12 cellular contexts compared by ENCODE assay signal in genomic region chr12:114799574-114800487, GRCh38.
DNase-seq lines count a peak whose midpoint lies in the region; ATAC-seq, FAIRE-seq and TF ChIP-seq lines count a peak whose summit lies in the region.
"Had no signal": no experiment of that assay in that cellular context is flagged by ENCODE, and none has a peak within 500 bp of the region (broad histone marks: within the 10 kb centered on the region; RNA-seq: fewer than 3 reads in every experiment).

No MANE protein-coding gene starts in this region.

- in situ Hi-C loops in HepG2 (cut with HindIII; ENCODE audit: extremely low pct_ligation_motif_present, low pct_unique_long_range_greater_than_20kb), result no loop called here
- in situ Hi-C loops in transverse colon (cut with MboI; ENCODE audit: low pct_ligation_motif_present in 1 of 4, low pct_unique_long_range_greater_than_20kb in 1 of 4, low sequenced_read_pairs in 3 of 4), result no loop called here

- H3K4me1 ChIP-seq in HEK293 (ENCODE audit: control insufficient read depth, insufficient read depth, low read length) (no peaks in the 10 kb centered on the region), HepG2 (ENCODE audit: insufficient read depth, low read length) (peaks cover 46% of the 10 kb centered on the region), transverse colon (peaks cover 0 to 4% (median 0%) of the 10 kb centered on the region in 4 donors)
- H3K4me1 ChIP-seq: ascending aorta had no signal

- TF ChIP-seq EP300 in HepG2 (IDR thresholded peaks at IDR 0.05; ENCODE audit: low read depth in 2 of 2, low read length in 2 of 2) (peak; percentile 91 to 98), HepG2 (CRISPR knock-in tag; IDR thresholded peaks at IDR 0.05; ENCODE audit: borderline replicate concordance) (peak; percentile 100), transverse colon (IDR thresholded peaks at IDR 0.05; ENCODE audit: low read depth) (no peak)

- H3K9ac ChIP-seq in HepG2 (ENCODE audit: insufficient read depth, low read depth, low read length), result peak overlapping the region; percentile 58

- TF ChIP-seq POLR2A in HepG2 (IDR thresholded peaks at IDR 0.05; ENCODE audit: insufficient read depth in 1 of 2, low read depth in 2 of 2, low read length in 2 of 2) (peak; percentile 66 to 67), transverse colon (IDR thresholded peaks at IDR 0.05) (no peak)

- peak; percentile 97 for FAIRE-seq in HepG2 (lab: Jason Lieb, UNC)

- H3K27me3 ChIP-seq in HepG2 (ENCODE audit: control insufficient read depth in 1 of 2, insufficient read depth in 2 of 2, low read length in 2 of 2) (no peaks in the 10 kb centered on the region), transverse colon (no peaks in the 10 kb centered on the region)
- H3K27me3 ChIP-seq: ascending aorta, neutrophil had no signal

- intact Hi-C loops in HepG2 (cut with micrococcal nuclease; ENCODE audit: unreplicated experiment), result loop anchor here (1.0 to 10.0 kb wide), 4 partner anchors 55 to 595 kb away; partner anchors contain the start of gene TBX3
- intact Hi-C loops in transverse colon (cut with DNase I; ENCODE audit: low total_unique reads), result no loop called here

- no peaks in the 10 kb centered on the region for H3K36me3 ChIP-seq in HEK293 (ENCODE audit: control insufficient read depth in 2 of 2, insufficient read depth in 1 of 2, low read length in 2 of 2)
- H3K36me3 ChIP-seq in HepG2 (replicated peaks in 1 of 2; ENCODE audit: control insufficient read depth in 1 of 2, insufficient read depth in 2 of 2, low read length in 2 of 2), result no peaks in the 10 kb centered on the region
- no peaks in the 10 kb centered on the region for H3K36me3 ChIP-seq in transverse colon
- H3K36me3 ChIP-seq: ascending aorta, neutrophil had no signal

- H3K4me2 ChIP-seq in HepG2 (ENCODE audit: low read depth, low read length), result peak overlapping the region; percentile 57

- BruUV-seq in HepG2 (replicated peaks; lab: Mats Ljungman, UMichigan), result TSS peak; percentile 67

- no peak overlapping the region for H3K27ac ChIP-seq in HEK293 (ENCODE audit: extremely low read depth, low read depth, low read length)
- H3K27ac ChIP-seq in cingulate gyrus (ENCODE audit: low read depth, low read length), result peak overlapping the region; percentile 10
- H3K27ac ChIP-seq in HepG2 (ENCODE audit: extremely low read length, insufficient read depth, low read length), result peak overlapping the region; percentile 85
- no peak overlapping the region for H3K27ac ChIP-seq in transverse colon
- H3K27ac ChIP-seq: ascending aorta, neutrophil had no signal

- peak; percentile 99 for ATAC-seq in HepG2

- no peaks in the 10 kb centered on the region for H3K79me2 ChIP-seq in HepG2 (ENCODE audit: insufficient read depth, low read length)

- DNase-seq in HepG2 (ENCODE audit: low spot score) (peak; percentile 100), transverse colon (peak; percentile 15), SW 1271 (lab: John Stamatoyannopoulos, UW) (no peak), cerebellar cortex (ENCODE audit: low spot score) (no peak), globus pallidus (ENCODE audit: low spot score) (no peak)
- DNase-seq in activated effector memory CD4-positive, alpha-beta T cell treated with Interleukin-2 at 50 U/mL for 16 hours, result no peak
- DNase-seq: activated CD4-positive, CD25-positive, alpha-beta regulatory T cell treated with anti-CD3 and anti-CD28 coated beads, Interleukin-2, amount 50 U/mL, for 72 hours; NCI-H1048 had no signal

- 24% methylated on average over 14 of the region's 16 CpGs for WGBS in HepG2 (ENCODE audit: low lambda C conversion rate)
- 50 to 66% methylated on average over 6 to 16 of the region's 16 CpGs for WGBS in transverse colon (ENCODE audit: low coverage in 1 of 2), 2 donors

- POLR2A ChIA-PET in HEK293 (lab: Yijun Ruan, JAX) (interaction anchor here (1.3 kb wide), 1 partner anchor 115 kb away, joined by 3 read pairs; the partner anchor contains the start of gene TBX3), HepG2 (lab: Yijun Ruan, JAX) (interaction anchor here (0.6 to 4.2 kb wide), 21 partner anchors 10 to 623 kb away, joined by 3 to 72 read pairs (median 7); partner anchors contain the start of gene TBX3)

- no peaks in the 10 kb centered on the region for H4K20me1 ChIP-seq in HepG2 (ENCODE audit: insufficient read depth, low read length)

- H3K4me3 ChIP-seq in HEK293 (ENCODE audit: low read depth, low read length) (no peak overlapping the region), HepG2 (replicated peaks in 1 of 3; ENCODE audit: insufficient read depth in 1 of 3, low read depth in 2 of 3, low read length in 3 of 3) (no peak overlapping the region), transverse colon (no peak overlapping the region)
- H3K4me3 ChIP-seq: ascending aorta had no signal

- TF ChIP-seq RAD21 in HepG2 (CRISPR knock-in tag; IDR thresholded peaks at IDR 0.05), result peak; percentile 65

- no peak for TF ChIP-seq CTCF in HEK293 (tag by site-specific recombination; IDR thresholded peaks at IDR 0.05)
- TF ChIP-seq CTCF in HepG2 (CRISPR knock-in tag; IDR thresholded peaks at IDR 0.05), result peak; percentile 36; the same call in 1 of the 2 replicates
- TF ChIP-seq CTCF in transverse colon (IDR thresholded peaks at IDR 0.05), result no peak

- no peak overlapping the region for H2AFZ ChIP-seq in HepG2 (ENCODE audit: low read length)

- H3K9me3 ChIP-seq in HEK293 (ENCODE audit: control insufficient read depth, insufficient read depth, low read depth, low read length) (no peaks in the 10 kb centered on the region), HepG2 (ENCODE audit: low read length) (no peaks in the 10 kb centered on the region), transverse colon (no peaks in the 10 kb centered on the region)
- H3K9me3 ChIP-seq: ascending aorta, neutrophil had no signal

- CTCF ChIA-PET in HEK293 (lab: Yijun Ruan, JAX), result interaction anchor here (0.7 to 1.2 kb wide), 3 partner anchors 14 to 175 kb away, joined by 3 to 4 read pairs (median 3); partner anchors contain the start of gene TBX3
- CTCF ChIA-PET in HepG2 (lab: Yijun Ruan, JAX; ENCODE audit: low intra/inter-chr PET ratio, low total read pairs), result no interaction called here

TF ChIP-seq in HEK293, 187 proteins besides CTCF, POLR2A, EP300 and RAD21 (continues in another document):
- TF ChIP-seq ZNF354C (tag by site-specific recombination; IDR thresholded peaks at IDR 0.05; ENCODE audit: borderline replicate concordance, low read depth) (no peak), ZNF449 (tag by site-specific recombination; IDR thresholded peaks at IDR 0.05) (peak; percentile 43; the same call in 1 of the 2 replicates), ZNF211 (tag by site-specific recombination; IDR thresholded peaks at IDR 0.05; ENCODE audit: low read depth) (no peak), ZBTB21 (tag by site-specific recombination; IDR thresholded peaks at IDR 0.05) (no peak), AEBP2 (tag by site-specific recombination; IDR thresholded peaks at IDR 0.05; ENCODE audit: borderline replicate concordance) (no peak)

TF ChIP-seq in HepG2, 621 proteins besides CTCF, POLR2A, EP300 and RAD21 (continues in another document):
- TF ChIP-seq ZZZ3 (CRISPR knock-in tag; IDR thresholded peaks at IDR 0.05; ENCODE audit: borderline replicate concordance) (peak; percentile 29; the same call in 1 of the 2 replicates), DZIP1 (CRISPR knock-in tag; IDR thresholded peaks at IDR 0.05) (no peak), TEF (CRISPR knock-in tag; IDR thresholded peaks at IDR 0.05) (no peak), NR2F2 (IDR thresholded peaks at IDR 0.05; ENCODE audit: borderline replicate concordance, low read depth) (peak; percentile 100), ZNF205 (CRISPR knock-in tag; IDR thresholded peaks at IDR 0.05) (0 out of 2 replicates have a peak, but pooled peaks have one; percentile 59), JUN (CRISPR knock-in tag; IDR thresholded peaks at IDR 0.05) (peak; percentile 83), ZNF639 (CRISPR knock-in tag; conservative IDR thresholded peaks at IDR 0.05) (peak; percentile 83), FOXJ3 (CRISPR knock-in tag; IDR thresholded peaks at IDR 0.05; ENCODE audit: borderline replicate concordance) (peak; percentile 96), ZSCAN9 (CRISPR knock-in tag; IDR thresholded peaks at IDR 0.05; ENCODE audit: borderline replicate concordance) (peak; percentile 95), ZNF121 (CRISPR knock-in tag; IDR thresholded peaks at IDR 0.05) (peak; percentile 97)

Comparison
In these comparisons a context has a peak if more than half of its experiments do, and no peak if none do; other contexts are left out.
1. H3K27ac ChIP-seq: peak in cingulate gyrus (single experiment) and HepG2 (single experiment); none in HEK293 (single experiment) and transverse colon (0 of 4).
2. DNase-seq: peak in HepG2 (single experiment) and transverse colon (single experiment); none in SW 1271 (0 of 2), cerebellar cortex (single experiment), globus pallidus (single experiment) and activated effector memory CD4-positive, alpha-beta T cell treated with Interleukin-2 at 50 U/mL for 16 hours (single experiment).
3. Of the 63 proteins assayed by ChIP-seq in both HepG2 and HEK293: peak only in HepG2: ATF2, CTCF, GLI4, KLF9, MEIS1, PATZ1 and 30 more; only in HEK293: none; in both: none; in neither: 26; mixed calls (peak in some experiments, not most) for 1.